Comparison of ENCODE assay signal across 8 cellular contexts in the genomic region with DNA sequence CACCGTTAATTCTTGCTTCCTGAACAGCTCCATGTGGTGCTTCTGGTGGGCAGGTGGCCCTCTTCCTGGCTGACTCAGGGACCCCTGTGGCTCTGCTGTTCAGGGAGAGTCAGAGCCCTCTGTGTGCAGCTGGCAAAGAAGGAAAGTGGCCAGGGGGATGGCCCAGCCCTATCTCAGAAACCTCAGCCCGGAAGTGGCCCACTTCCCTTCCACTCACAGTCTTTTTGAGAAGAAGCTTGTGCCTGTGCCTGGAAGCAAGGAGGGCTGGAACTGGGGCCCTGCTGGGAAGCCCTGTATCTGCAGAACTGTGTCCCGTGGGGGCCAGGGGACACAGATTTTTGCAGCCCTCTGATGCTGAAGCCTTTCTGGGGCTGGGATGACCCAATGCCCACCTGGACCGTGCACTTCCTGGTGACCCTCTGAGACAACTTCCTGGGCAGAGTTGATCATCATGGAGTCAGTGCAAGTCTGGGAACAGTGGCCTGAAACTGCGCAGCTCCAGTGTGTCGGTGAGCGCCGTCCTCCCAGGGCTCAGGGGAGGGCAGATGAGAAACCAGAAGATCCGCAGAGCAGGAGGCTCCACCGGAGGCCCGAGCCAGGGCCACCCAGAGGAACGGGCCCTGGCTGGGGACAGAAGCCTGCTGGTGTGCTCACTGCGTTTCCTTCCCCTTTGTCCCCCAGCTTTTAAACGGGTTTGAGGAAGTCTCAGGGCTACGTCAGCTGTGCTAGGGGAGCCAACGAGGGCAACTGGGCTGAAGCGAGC.
DNase-seq lines count a peak whose midpoint lies in the region; TF ChIP-seq lines count a peak whose summit lies in the region.

No MANE protein-coding gene starts in this region.

- no peaks in the 10 kb centered on the region for H3F3A ChIP-seq in SU-DHL-6 (ENCODE audit: insufficient read depth)

- H3K27me3 ChIP-seq in SU-DHL-6 (ENCODE audit: low read length) (no peaks in the 10 kb centered on the region), left ventricle myocardium inferior (ENCODE audit: low read depth) (peaks cover 29% of the 10 kb centered on the region)

- H3K4me1 Mint-ChIP-seq in T-helper 2 cell treated with Interferon-gamma antibody and Interleukin-4, amounts not matched to agents 5 μg/mL and 100 μg/mL, for 36 hours (ENCODE audit: low read depth), result peaks cover 6% of the 10 kb centered on the region
- H3K4me1 Mint-ChIP-seq in stimulated activated naive CD8-positive, alpha-beta T cell treated with anti-CD3 and anti-CD28 coated beads, Interleukin-15, Interleukin-2, amounts not matched to agents 100 ng/mL and 50 ng/mL, for 24 hours (ENCODE audit: low read depth), result peaks cover 25% of the 10 kb centered on the region

- no peak overlapping the region for H3K4me3 ChIP-seq in SU-DHL-6 (ENCODE audit: insufficient read depth, low read length, poor library complexity, severe bottlenecking)
- peak overlapping the region; percentile 44 for H3K4me3 ChIP-seq in left ventricle myocardium inferior

- peaks cover 6% of the 10 kb centered on the region for H3K4me1 ChIP-seq in left ventricle myocardium inferior

- H3K27ac ChIP-seq in SU-DHL-6 (ENCODE audit: low read depth, low read length), result no peak overlapping the region
- peak overlapping the region; percentile 76 for H3K27ac ChIP-seq in left ventricle myocardium inferior (replicated peaks)

- H3K9me3 ChIP-seq in SU-DHL-6 (ENCODE audit: insufficient read depth, low read length) (no peaks in the 10 kb centered on the region), left ventricle myocardium inferior (replicated peaks) (no peaks in the 10 kb centered on the region)

- H4K20me1 ChIP-seq in SU-DHL-6 (ENCODE audit: low read depth, low read length), result no peaks in the 10 kb centered on the region

- no peak overlapping the region for H3K4me2 ChIP-seq in SU-DHL-6 (ENCODE audit: low read depth, low read length, poor library complexity, severe bottlenecking)

- no peaks in the 10 kb centered on the region for H3K9me2 ChIP-seq in SU-DHL-6 (replicated peaks; ENCODE audit: insufficient read depth, low read length)

- H3K36me3 ChIP-seq in SU-DHL-6 (ENCODE audit: low read length) (no peaks in the 10 kb centered on the region), left ventricle myocardium inferior (no peaks in the 10 kb centered on the region)

- H3K27ac Mint-ChIP-seq in T-helper 2 cell treated with Interferon-gamma antibody and Interleukin-4, amounts not matched to agents 5 μg/mL and 100 μg/mL, for 36 hours, result peak overlapping the region; percentile 64
- H3K27ac Mint-ChIP-seq in stimulated activated naive CD8-positive, alpha-beta T cell treated with anti-CD3 and anti-CD28 coated beads, Interleukin-15, Interleukin-2, amounts not matched to agents 100 ng/mL and 50 ng/mL, for 24 hours, result peak overlapping the region; percentile 84

- peak overlapping the region; percentile 19 for H2AFZ ChIP-seq in SU-DHL-6 (ENCODE audit: low read depth, low read length, severe bottlenecking)

- H3K4me3 Mint-ChIP-seq in T-helper 2 cell treated with Interferon-gamma antibody and Interleukin-4, amounts not matched to agents 5 μg/mL and 100 μg/mL, for 36 hours, result peak overlapping the region; percentile 33
- peak overlapping the region; percentile 79 for H3K4me3 Mint-ChIP-seq in stimulated activated naive CD8-positive, alpha-beta T cell treated with anti-CD3 and anti-CD28 coated beads, Interleukin-15, Interleukin-2, amounts not matched to agents 100 ng/mL and 50 ng/mL, for 24 hours

- no peaks in the 10 kb centered on the region for H3K36me3 Mint-ChIP-seq in T-helper 2 cell treated with Interferon-gamma antibody and Interleukin-4, amounts not matched to agents 5 μg/mL and 100 μg/mL, for 36 hours (ENCODE audit: low read depth)
- H3K36me3 Mint-ChIP-seq in stimulated activated naive CD8-positive, alpha-beta T cell treated with anti-CD3 and anti-CD28 coated beads, Interleukin-15, Interleukin-2, amounts not matched to agents 100 ng/mL and 50 ng/mL, for 24 hours (ENCODE audit: low read depth), result no peaks in the 10 kb centered on the region

- no peak overlapping the region for H3K9ac ChIP-seq in SU-DHL-6 (ENCODE audit: low read length)

- DNase-seq in T-helper 2 cell treated with Interferon-gamma antibody and Interleukin-4, amounts not matched to agents 5 μg/mL and 100 μg/mL, for 36 hours (ENCODE audit: low spot score), result no peak
- DNase-seq in T-helper 2 cell (no peak), left ventricle myocardium inferior (peak; percentile 42), AG08396 (ENCODE audit: low spot score) (no peak), SW 1271 (lab: John Stamatoyannopoulos, UW) (no peak), NCI-H1048 (lab: John Stamatoyannopoulos, UW) (no peak)

- H3K79me2 ChIP-seq in SU-DHL-6 (ENCODE audit: insufficient read depth, low read length), result no peaks in the 10 kb centered on the region

- intact Hi-C loops in left ventricle myocardium inferior (cut with micrococcal nuclease), result no loop called here

- H3K9me3 Mint-ChIP-seq in T-helper 2 cell treated with Interferon-gamma antibody and Interleukin-4, amounts not matched to agents 5 μg/mL and 100 μg/mL, for 36 hours, result no peaks in the 10 kb centered on the region
- H3K9me3 Mint-ChIP-seq in stimulated activated naive CD8-positive, alpha-beta T cell treated with anti-CD3 and anti-CD28 coated beads, Interleukin-15, Interleukin-2, amounts not matched to agents 100 ng/mL and 50 ng/mL, for 24 hours, result no peaks in the 10 kb centered on the region

- H3K27me3 Mint-ChIP-seq in T-helper 2 cell treated with Interferon-gamma antibody and Interleukin-4, amounts not matched to agents 5 μg/mL and 100 μg/mL, for 36 hours (ENCODE audit: low read depth), result no peaks in the 10 kb centered on the region
- peaks cover 7% of the 10 kb centered on the region for H3K27me3 Mint-ChIP-seq in stimulated activated naive CD8-positive, alpha-beta T cell treated with anti-CD3 and anti-CD28 coated beads, Interleukin-15, Interleukin-2, amounts not matched to agents 100 ng/mL and 50 ng/mL, for 24 hours

- TF ChIP-seq CTCF in SU-DHL-6 (IDR thresholded peaks at IDR 0.05; ENCODE audit: insufficient read depth, low read length, poor library complexity, severe bottlenecking), result no peak
- no peak for TF ChIP-seq CTCF in left ventricle myocardium inferior (IDR thresholded peaks at IDR 0.05; ENCODE audit: borderline replicate concordance)
